ENCODE assay signal across 15 cellular contexts in genomic region chr5:134122530-134122929, GRCh38. TPM values are rescaled to one million over a fixed set of nuclear protein-coding genes. Genes with fewer than 3 reads are reported as not detected.
A peak's percentile ranks its signal among the peaks of the same experiment; 100 is the strongest.
DNase-seq lines count a peak whose midpoint lies in the region; ATAC-seq and TF ChIP-seq lines count a peak whose summit lies in the region.
"Had no signal": no experiment of that assay in that cellular context is flagged by ENCODE, and none has a peak within 500 bp of the region (broad histone marks: within the 10 kb centered on the region; RNA-seq: fewer than 3 reads in every experiment).

No MANE protein-coding gene starts in this region.

- CTCF ChIA-PET in Calu3 (lab: Charles Lee) = interaction anchor here (0.6 kb wide), 2 partner anchors 20 to 63 kb away, joined by 4 to 5 read pairs; no protein-coding TSS in a partner anchor

- intact Hi-C loops in natural killer cell (cut with micrococcal nuclease) (no loop called here), Calu3 (cut with micrococcal nuclease; ENCODE audit: unreplicated experiment) (no loop called here)

- H3K27ac Mint-ChIP-seq in natural killer cell (peak overlapping the region; percentile 79 to 98), Calu3 (ENCODE audit: unreplicated experiment) (no peak overlapping the region)
- H3K27ac Mint-ChIP-seq: nephron had no signal

- BruUV-seq in Calu3 (replicated peaks; lab: Mats Ljungman, UMichigan) = no TSS peak

- H3K4me2 ChIP-seq in DND-41 (ENCODE audit: insufficient read depth, low read length) = no peak overlapping the region

- peaks cover 13% of the 10 kb centered on the region for H3K4me1 ChIP-seq in DND-41 (ENCODE audit: insufficient read depth, low read length)

- peaks cover 31% of the 10 kb centered on the region for H4K20me1 ChIP-seq in DND-41 (ENCODE audit: insufficient read depth, low read length)

- no peaks in the 10 kb centered on the region for H3K9me3 ChIP-seq in DND-41 (ENCODE audit: insufficient read depth, low read length, severe bottlenecking)
- H3K9me3 ChIP-seq: thyroid gland had no signal

- no peaks in the 10 kb centered on the region for H3K9me3 Mint-ChIP-seq in natural killer cell
- no peaks in the 10 kb centered on the region for H3K9me3 Mint-ChIP-seq in Calu3 (ENCODE audit: low read depth, unreplicated experiment)
- H3K9me3 Mint-ChIP-seq: nephron had no signal

- H3K4me3 Mint-ChIP-seq in natural killer cell (peak overlapping the region; percentile 52), Calu3 (ENCODE audit: low read depth, unreplicated experiment) (no peak overlapping the region)
- H3K4me3 Mint-ChIP-seq: nephron had no signal

- H3K4me1 Mint-ChIP-seq in natural killer cell = peaks cover 45 to 80% of the 10 kb centered on the region in 2 donors
- peaks cover 12% of the 10 kb centered on the region for H3K4me1 Mint-ChIP-seq in Calu3 (ENCODE audit: low read depth, unreplicated experiment)
- H3K4me1 Mint-ChIP-seq: nephron had no signal

- no peaks in the 10 kb centered on the region for H3K79me2 ChIP-seq in DND-41 (ENCODE audit: insufficient read depth, low read length)

- H3K9ac ChIP-seq in DND-41 (ENCODE audit: low read depth, low read length) = no peak overlapping the region

- H3K36me3 Mint-ChIP-seq in natural killer cell (no peaks in the 10 kb centered on the region), Calu3 (ENCODE audit: insufficient read depth, unreplicated experiment) (peaks cover 41% of the 10 kb centered on the region)

- no peak overlapping the region for H2AFZ ChIP-seq in DND-41 (ENCODE audit: low read depth, low read length)

- H3K4me3 ChIP-seq in DND-41 (ENCODE audit: low read depth in 1 of 2, low read length in 2 of 2) = no peak overlapping the region
- H3K4me3 ChIP-seq: thyroid gland had no signal

- H3K27me3 ChIP-seq in DND-41 (ENCODE audit: insufficient read depth, low read length, poor library complexity) = peaks cover 4% of the 10 kb centered on the region
- H3K27me3 ChIP-seq: thyroid gland had no signal

- peak; percentile 49 for ATAC-seq in DND-41 (ENCODE audit: insufficient read depth, low read depth)
- ATAC-seq in natural killer cell = peak; percentile 61 to 78 (median 76)
- no peak for ATAC-seq in GM19351 (IDR thresholded peaks at IDR 0.05; ENCODE audit: unreplicated experiment)
- ATAC-seq: sciatic nerve had no signal

- no peak overlapping the region for H3K27ac ChIP-seq in DND-41 (ENCODE audit: low read length)
- H3K27ac ChIP-seq: thyroid gland had no signal

- no peaks in the 10 kb centered on the region for H3K27me3 Mint-ChIP-seq in natural killer cell (ENCODE audit: low read depth in 2 of 2)
- H3K27me3 Mint-ChIP-seq in Calu3 (ENCODE audit: unreplicated experiment) = no peaks in the 10 kb centered on the region

- TF ChIP-seq CTCF in DND-41 (IDR thresholded peaks at IDR 0.05; ENCODE audit: borderline replicate concordance, extremely low read depth, low read length, poor library complexity, severe bottlenecking) = no peak
- TF ChIP-seq CTCF in natural killer cell (IDR thresholded peaks at IDR 0.05) = no peak
- TF ChIP-seq CTCF in Calu3 (IDR thresholded peaks at IDR 0.05; ENCODE audit: unreplicated experiment) = no peak

- no peaks in the 10 kb centered on the region for H3K36me3 ChIP-seq in DND-41 (ENCODE audit: insufficient read depth, low read length)
- H3K36me3 ChIP-seq: thyroid gland had no signal

- DNase-seq in DND-41 = peak; percentile 28
- peak; percentile 14 for DNase-seq in RPMI8226
- peak; percentile 68 for DNase-seq in activated gamma-delta T cell treated with anti-CD3 and anti-CD28 coated beads, Interleukin-2, amount 50 U/mL, for 16 hours (ENCODE audit: low read depth)
- peak; percentile 55 for DNase-seq in natural killer cell
- no peak for DNase-seq in DMS114 treated with DMSO at 0.1 percent for 48 hours (lab: John Stamatoyannopoulos, UW; ENCODE audit: unreplicated experiment)
- DNase-seq in Calu3 = no peak
- DNase-seq in NCI-H1092 treated with DMSO at 0.1 percent for 48 hours (lab: John Stamatoyannopoulos, UW) = no peak
- DNase-seq: DMS153, glutamatergic neuron, Karpas-422, left cardiac atrium had no signal

RNA-seq across cellular contexts. Expression of gene TCF7, which starts 8.0 kb away (rescaled TPM):
- 100 to 1,000 TPM in 2 of 3 donors, 10 to 100 TPM in 1; 97.7 to 203 (median 158) TPM for total RNA-seq in natural killer cell
- total RNA-seq in Calu3 (2022) = 13.6 and 16.8 TPM in 2 replicates

RNA-seq across cellular contexts. Expression of gene SKP1, which starts 54.2 kb away (rescaled TPM):
- total RNA-seq in natural killer cell (100 to 1,000 TPM; 301 to 338 (median 315) TPM), Calu3 (2022) (380 and 411 TPM in 2 replicates)

Comparison
In these comparisons a context has a peak if more than half of its experiments do, and no peak if none do; other contexts are left out.
1. DNase-seq: peak in DND-41 (single experiment), RPMI8226 (single experiment), activated gamma-delta T cell treated with anti-CD3 and anti-CD28 coated beads, Interleukin-2, amount 50 U/mL, for 16 hours (single experiment) and natural killer cell (single experiment); none in DMS114 treated with DMSO at 0.1 percent for 48 hours (single experiment), Calu3 (single experiment) and NCI-H1092 treated with DMSO at 0.1 percent for 48 hours (single experiment).